In the genomic region with DNA sequence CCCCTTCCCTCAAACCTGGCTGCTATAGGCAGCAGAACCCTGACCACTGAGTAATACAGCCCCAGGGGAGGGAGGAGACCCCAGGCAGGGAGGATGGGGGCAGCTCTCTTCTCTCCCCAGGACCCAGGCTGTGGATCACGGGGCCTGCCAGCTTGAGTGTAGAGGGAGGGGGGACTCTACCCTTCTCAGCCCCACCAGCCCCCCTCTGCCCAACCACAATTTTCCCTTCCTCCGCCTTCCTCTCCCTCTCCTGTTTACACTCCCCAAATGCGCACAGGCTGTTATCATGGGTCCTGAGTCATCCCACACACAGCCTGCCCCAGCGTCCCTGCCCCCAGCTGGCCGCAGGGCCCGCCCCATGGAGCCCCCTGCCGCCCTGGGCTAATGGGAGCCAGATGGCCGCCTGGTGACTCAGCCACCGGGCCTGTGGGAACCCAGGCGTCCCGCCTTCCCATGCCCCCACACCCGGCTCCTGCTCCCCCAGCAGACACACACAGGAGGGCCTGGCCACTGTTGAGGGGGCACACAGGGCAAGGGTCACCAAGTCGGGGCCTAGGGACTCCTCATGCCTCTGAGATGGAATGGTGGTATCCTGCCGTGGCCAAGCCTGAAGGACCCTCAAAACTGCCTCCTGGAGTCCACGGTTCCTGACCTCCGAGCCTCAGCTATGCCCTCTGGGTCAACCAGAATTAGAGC, we compare ENCODE assay signal across 8 cellular contexts. TPM values are rescaled to one million over a fixed set of nuclear protein-coding genes. Genes with fewer than 3 reads are reported as not detected.
DNase-seq lines count a peak whose midpoint lies in the region; ATAC-seq and TF ChIP-seq lines count a peak whose summit lies in the region.

No MANE protein-coding gene starts in this region.

- DNase-seq in H9, result peak; percentile 75
- DNase-seq in SW480 (ENCODE audit: low spot score), result peak; percentile 68
- DNase-seq in esophagus muscularis mucosa (ENCODE audit: extremely low spot score), result no peak
- peak; percentile 69 for DNase-seq in nephron progenitor cell
- DNase-seq in RPMI8226, result no peak
- DNase-seq in GM20000 (ENCODE audit: low spot score), result no peak

- intact Hi-C loops in esophagus muscularis mucosa (cut with DNase I), result no loop called here

- no peak overlapping the region for H3K23ac ChIP-seq in H9 (ENCODE audit: insufficient read length, low read depth, low read length)

- no peaks in the 10 kb centered on the region for H3K79me1 ChIP-seq in H9 (ENCODE audit: insufficient read depth, low read depth, low read length, poor library complexity, severe bottlenecking)

- H4K91ac ChIP-seq in H9 (ENCODE audit: insufficient read length, low read depth, low read length), result no peak overlapping the region

- peaks cover 15 to 48% (median 45%) of the 10 kb centered on the region in 4 donors for H3K36me3 ChIP-seq in esophagus muscularis mucosa

- H3K36me3 Mint-ChIP-seq in H9 (ENCODE audit: insufficient read depth in 1 of 3, low read depth in 3 of 3) (peaks cover 3 to 49% (median 28%) of the 10 kb centered on the region in 3 experiments; a peak in 6 of 7 replicates), nephron progenitor cell (ENCODE audit: low read depth) (peaks cover 5% of the 10 kb centered on the region)

- H2BK15ac ChIP-seq in H9 (ENCODE audit: low read depth, low read length), result no peak overlapping the region

- H2AFZ ChIP-seq in H9 (ENCODE audit: low read length), result no peak overlapping the region

- H3K27me3 ChIP-seq in H9 (ENCODE audit: insufficient read depth, low read length) (no peaks in the 10 kb centered on the region), esophagus muscularis mucosa (no peaks in the 10 kb centered on the region)

- H2BK120ac ChIP-seq in H9 (ENCODE audit: low read depth, low read length, poor library complexity, severe bottlenecking), result no peak overlapping the region

- peaks cover 14% of the 10 kb centered on the region for H3K23me2 ChIP-seq in H9 (ENCODE audit: insufficient read length, low read depth, low read length, poor library complexity, severe bottlenecking)

- no peak overlapping the region for H3K14ac ChIP-seq in H9 (ENCODE audit: insufficient read depth, low read length)

- TF ChIP-seq POLR2A in esophagus muscularis mucosa (IDR thresholded peaks at IDR 0.05; ENCODE audit: low read depth), result no peak

- H3K9me3 ChIP-seq in H9 (ENCODE audit: control insufficient read depth, low read depth, low read length), result no peaks in the 10 kb centered on the region
- no peaks in the 10 kb centered on the region for H3K9me3 ChIP-seq in esophagus muscularis mucosa

- H3K9me3 Mint-ChIP-seq in H9 (no peaks in the 10 kb centered on the region), nephron progenitor cell (no peaks in the 10 kb centered on the region)

- no peak overlapping the region for H3T11ph ChIP-seq in H9 (ENCODE audit: low read length)

- peaks cover 2% of the 10 kb centered on the region for H4K20me1 ChIP-seq in H9 (ENCODE audit: control insufficient read depth, insufficient read depth, insufficient read length)

- H4K5ac ChIP-seq in H9 (ENCODE audit: insufficient read length, low read depth, low read length), result no peak overlapping the region

- TF ChIP-seq EP300 in esophagus muscularis mucosa (IDR thresholded peaks at IDR 0.05), result no peak

- H3K79me2 ChIP-seq in H9 (ENCODE audit: insufficient read depth, low read length), result no peaks in the 10 kb centered on the region

- H3K4me1 ChIP-seq in H9 (ENCODE audit: insufficient read depth, low read length) (peaks cover 12% of the 10 kb centered on the region; the same call in 1 of the 2 replicates), esophagus muscularis mucosa (peaks cover 72 to 77% (median 74%) of the 10 kb centered on the region in 4 donors)

- no peak overlapping the region for H3K18ac ChIP-seq in H9 (ENCODE audit: insufficient read length, low read depth, low read length)

- ATAC-seq in HG02678 (IDR thresholded peaks at IDR 0.05; ENCODE audit: unreplicated experiment) (no peak), GM21447 (IDR thresholded peaks at IDR 0.05; ENCODE audit: unreplicated experiment) (no peak)

- no peak overlapping the region for H2BK5ac ChIP-seq in H9 (ENCODE audit: insufficient read length, low read length)

- no peak overlapping the region for H3K9ac ChIP-seq in H9 (ENCODE audit: extremely low read depth, insufficient read length, low read length)

- no peak overlapping the region for H2AK5ac ChIP-seq in H9 (ENCODE audit: insufficient read length, low read length)

- H3K4me3 Mint-ChIP-seq in H9 (peak overlapping the region in 1 of 2 experiments; percentile 31; a peak in 1 of 5 replicates), nephron progenitor cell (peak overlapping the region; percentile 53)

- WGBS in H9 (ENCODE audit: extremely low coverage, insufficient read length, low lambda C conversion rate), result no CpG with 5 or more reads among the region's 16 CpGs
- 34% methylated on average over 10 of the region's 16 CpGs for WGBS in esophagus muscularis mucosa

- H3K4ac ChIP-seq in H9 (ENCODE audit: low read depth, low read length), result no peak overlapping the region

- H3K4me3 ChIP-seq in esophagus muscularis mucosa, result no peak overlapping the region

- H4K8ac ChIP-seq in H9 (replicated peaks; ENCODE audit: insufficient read length, low read depth, low read length), result no peak overlapping the region

- no peak overlapping the region for H2BK20ac ChIP-seq in H9 (ENCODE audit: low read depth, low read length, poor library complexity, severe bottlenecking)

- H3K27ac ChIP-seq in H9 (ENCODE audit: insufficient read length, low read depth, low read length) (no peak overlapping the region), esophagus muscularis mucosa (replicated peaks in 1 of 4) (peak overlapping the region; percentile 78 to 86 (median 84))

- peaks cover 1% of the 10 kb centered on the region; the same call in 1 of the 2 replicates for H3K27me3 Mint-ChIP-seq in H9 (ENCODE audit: low read depth)
- H3K27me3 Mint-ChIP-seq in nephron progenitor cell (ENCODE audit: low read depth, poor library complexity), result no peaks in the 10 kb centered on the region

- H2BK12ac ChIP-seq in H9 (ENCODE audit: insufficient read length, low read depth, low read length), result no peak overlapping the region

- H3K4me1 Mint-ChIP-seq in H9, result peaks cover 51 to 52% of the 10 kb centered on the region in 2 experiments
- peaks cover 86% of the 10 kb centered on the region for H3K4me1 Mint-ChIP-seq in nephron progenitor cell

- H3K27ac Mint-ChIP-seq in H9 (peak overlapping the region; percentile 38 to 91 (median 78); a peak in 5 of 7 replicates), nephron progenitor cell (peak overlapping the region; percentile 99)

- H3K4me2 ChIP-seq in H9 (ENCODE audit: insufficient read depth, insufficient read length, low read length), result no peak overlapping the region

- TF ChIP-seq CTCF in H9 (conservative IDR thresholded peaks at IDR 0.05), result no peak
- TF ChIP-seq CTCF in esophagus muscularis mucosa (IDR thresholded peaks at IDR 0.05), result no peak
- TF ChIP-seq CTCF in nephron progenitor cell (IDR thresholded peaks at IDR 0.05), result no peak
- TF ChIP-seq CTCF in GM20000 (IDR thresholded peaks at IDR 0.05; ENCODE audit: extremely low read depth, missing control alignments), result no peak

- no peak overlapping the region for H3K56ac ChIP-seq in H9 (ENCODE audit: insufficient read length, low read depth, low read length)

RNA-seq across cellular contexts. Expression of a gene that starts 13.6 kb away (rescaled TPM):
- total RNA-seq in H9 (2021), result 37.2 and 39.4 TPM in 2 replicates
- total RNA-seq in esophagus muscularis mucosa, result 10 to 100 TPM; 11.6 to 21.2 (median 14.8) TPM

RNA-seq across cellular contexts. Expression of a gene that starts 30.1 kb away (rescaled TPM):
- total RNA-seq in H9 (2021) (30.1 and 31.3 TPM in 2 replicates), esophagus muscularis mucosa (10 to 100 TPM; 29.8 to 52.4 (median 31.8) TPM)

RNA-seq across cellular contexts. Expression of a gene that starts 40.4 kb away (rescaled TPM):
- 4.8 and 5.2 TPM in 2 replicates for total RNA-seq in H9 (2021)
- total RNA-seq in esophagus muscularis mucosa, result 1 to 10 TPM; 4.9 to 9.3 (median 6.9) TPM

RNA-seq across cellular contexts. Expression of a gene that starts 52.8 kb away (rescaled TPM):
- total RNA-seq in H9 (2021) (5.7 and 6.1 TPM in 2 replicates), esophagus muscularis mucosa (10 to 100 TPM in 3 of 4 donors, 1 to 10 TPM in 1; 9.7 to 17.2 (median 14.1) TPM)

RNA-seq across cellular contexts. Expression of a gene that starts 59.4 kb away (rescaled TPM):
- total RNA-seq in H9 (2021) (309 and 315 TPM in 2 replicates), esophagus muscularis mucosa (100 to 1,000 TPM; 148 to 207 (median 179) TPM)

Comparison
In these comparisons a context has a peak if more than half of its experiments do, and no peak if none do; other contexts are left out.
1. DNase-seq: peak in H9 (single experiment), SW480 (single experiment) and nephron progenitor cell (single experiment); none in esophagus muscularis mucosa (single experiment), RPMI8226 (single experiment) and GM20000 (single experiment).